In genomic region chr19:17205237-17206140, GRCh38 we compare ENCODE assay signal across 7 cellular contexts. TPM values are rescaled to one million over a fixed set of nuclear protein-coding genes. Genes with fewer than 3 reads are reported as not detected.
A peak's percentile ranks its signal among the peaks of the same experiment; 100 is the strongest.
DNase-seq lines count a peak whose midpoint lies in the region; ATAC-seq and TF ChIP-seq lines count a peak whose summit lies in the region.

No MANE protein-coding gene starts in this region.

- H3K36me3 ChIP-seq in endodermal cell (ENCODE audit: control insufficient read depth, insufficient read depth, low read length), result peaks cover 59% of the 10 kb centered on the region
- peaks cover 18 to 83% (median 69%) of the 10 kb centered on the region in 4 donors for H3K36me3 ChIP-seq in upper lobe of left lung

- WGBS in endodermal cell (ENCODE audit: insufficient coverage in 1 of 2, insufficient read length in 1 of 2), 2 experiments, result 89 to 95% methylated on average over 23 to 26 of the region's 27 CpGs
- WGBS in upper lobe of left lung, 2 donors, result 60 to 83% methylated on average over 8 to 23 of the region's 27 CpGs

- no peaks in the 10 kb centered on the region for H3K4me1 ChIP-seq in endodermal cell (ENCODE audit: control insufficient read depth, insufficient read depth, low read length)
- H3K4me1 ChIP-seq in upper lobe of left lung, result no peaks in the 10 kb centered on the region

- no peak overlapping the region for H3K9ac ChIP-seq in endodermal cell (ENCODE audit: extremely low read depth, low read length, poor library complexity, severe bottlenecking)

- H3K27ac ChIP-seq in endodermal cell (ENCODE audit: low read depth, low read length) (no peak overlapping the region), upper lobe of left lung (no peak overlapping the region)

- H3K27me3 Mint-ChIP-seq in activated CD8-positive, alpha-beta T cell treated with anti-CD3 and anti-CD28 coated beads, Interleukin-2, amount 10 ng/mL, durations not matched to agents 7 days and 5 days (ENCODE audit: low read depth), result no peaks in the 10 kb centered on the region
- H3K27me3 Mint-ChIP-seq in endodermal cell (ENCODE audit: insufficient read depth), result no peaks in the 10 kb centered on the region
- no peaks in the 10 kb centered on the region for H3K27me3 Mint-ChIP-seq in naive thymus-derived CD8-positive, alpha-beta T cell

- TF ChIP-seq CTCF in GM12865 (IDR thresholded peaks at IDR 0.05; ENCODE audit: insufficient read depth, low read depth, low read length, missing control alignments), result peak; percentile 65
- peak; percentile 91 for TF ChIP-seq CTCF in endodermal cell (conservative IDR thresholded peaks at IDR 0.05)
- TF ChIP-seq CTCF in upper lobe of left lung (IDR thresholded peaks at IDR 0.05), result peak; percentile 54 to 82 (median 71)

- ATAC-seq in activated CD8-positive, alpha-beta T cell treated with anti-CD3 and anti-CD28 coated beads, Interleukin-2, amount 10 ng/mL, durations not matched to agents 7 days and 5 days, result peak; percentile 59
- peak; percentile 80 to 84 for ATAC-seq in naive thymus-derived CD8-positive, alpha-beta T cell
- ATAC-seq in upper lobe of left lung (ENCODE audit: low FRiP score in 2 of 2), result peak; percentile 37 to 59

- POLR2A ChIA-PET in activated CD8-positive, alpha-beta T cell treated with anti-CD3 and anti-CD28 coated beads, Interleukin-2, amount 10 ng/mL, durations not matched to agents 7 days and 5 days (lab: Charles Lee), result interaction anchor here (2.4 kb wide), 1 partner anchor 10 kb away, joined by 7 read pairs; the partner anchor contains the start of gene USE1
- POLR2A ChIA-PET in naive thymus-derived CD8-positive, alpha-beta T cell (lab: Charles Lee), result interaction anchor here (0.6 to 0.8 kb wide), 7 partner anchors 9 to 768 kb away, joined by 3 to 7 read pairs (median 4); partner anchors contain the start of gene ANKLE1

- no peak for TF ChIP-seq POLR2A in upper lobe of left lung (IDR thresholded peaks at IDR 0.05)

- H3K9me3 Mint-ChIP-seq in activated CD8-positive, alpha-beta T cell treated with anti-CD3 and anti-CD28 coated beads, Interleukin-2, amount 10 ng/mL, durations not matched to agents 7 days and 5 days (ENCODE audit: insufficient read depth), result no peaks in the 10 kb centered on the region
- no peaks in the 10 kb centered on the region for H3K9me3 Mint-ChIP-seq in endodermal cell
- no peaks in the 10 kb centered on the region for H3K9me3 Mint-ChIP-seq in naive thymus-derived CD8-positive, alpha-beta T cell

- H3K9me3 ChIP-seq in endodermal cell (ENCODE audit: control insufficient read depth, low read length) (no peaks in the 10 kb centered on the region), upper lobe of left lung (no peaks in the 10 kb centered on the region)

- H3K36me3 Mint-ChIP-seq in activated CD8-positive, alpha-beta T cell treated with anti-CD3 and anti-CD28 coated beads, Interleukin-2, amount 10 ng/mL, durations not matched to agents 7 days and 5 days (ENCODE audit: low read depth), result peaks cover 78% of the 10 kb centered on the region
- peaks cover 74% of the 10 kb centered on the region for H3K36me3 Mint-ChIP-seq in endodermal cell (ENCODE audit: low read depth)
- peaks cover 0 to 75% (median 22%) of the 10 kb centered on the region in 3 donors for H3K36me3 Mint-ChIP-seq in naive thymus-derived CD8-positive, alpha-beta T cell

- no peak overlapping the region for H3K4me3 ChIP-seq in GM12865 (ENCODE audit: low read depth, low read length)
- no peak overlapping the region for H3K4me3 ChIP-seq in endodermal cell (ENCODE audit: low read length)
- no peak overlapping the region for H3K4me3 ChIP-seq in upper lobe of left lung

- H3K4me3 Mint-ChIP-seq in activated CD8-positive, alpha-beta T cell treated with anti-CD3 and anti-CD28 coated beads, Interleukin-2, amount 10 ng/mL, durations not matched to agents 7 days and 5 days, result no peak overlapping the region
- H3K4me3 Mint-ChIP-seq in endodermal cell, result no peak overlapping the region
- H3K4me3 Mint-ChIP-seq in naive thymus-derived CD8-positive, alpha-beta T cell, result no peak overlapping the region

- no peak for TF ChIP-seq EP300 in upper lobe of left lung (IDR thresholded peaks at IDR 0.05)

- no peak overlapping the region for H3K27ac Mint-ChIP-seq in activated CD8-positive, alpha-beta T cell treated with anti-CD3 and anti-CD28 coated beads, Interleukin-2, amount 10 ng/mL, durations not matched to agents 7 days and 5 days
- H3K27ac Mint-ChIP-seq in endodermal cell, result no peak overlapping the region
- peak overlapping the region in 3 of 10 donors; percentile 29 to 56 (median 46) for H3K27ac Mint-ChIP-seq in naive thymus-derived CD8-positive, alpha-beta T cell

- DNase-seq in GM12865 (ENCODE audit: low read depth), result peak; percentile 71
- DNase-seq in NCI-H2029 (lab: John Stamatoyannopoulos, UW), result peak; percentile 32
- peak; percentile 61 for DNase-seq in activated CD8-positive, alpha-beta T cell treated with anti-CD3 and anti-CD28 coated beads, Interleukin-2, amount 10 ng/mL, durations not matched to agents 7 days and 5 days
- peak; percentile 92 for DNase-seq in endodermal cell
- DNase-seq in naive thymus-derived CD8-positive, alpha-beta T cell, result peak; percentile 41 to 79 (median 54)
- peak in 1 of 2 donors; percentile 77 for DNase-seq in upper lobe of left lung
- no peak for DNase-seq in LoVo (ENCODE audit: low spot score)

- H3K27me3 ChIP-seq in endodermal cell (ENCODE audit: control insufficient read depth, insufficient read depth, low read length, poor library complexity, severe bottlenecking), result no peaks in the 10 kb centered on the region
- H3K27me3 ChIP-seq in upper lobe of left lung, result no peaks in the 10 kb centered on the region

- H3K4me1 Mint-ChIP-seq in activated CD8-positive, alpha-beta T cell treated with anti-CD3 and anti-CD28 coated beads, Interleukin-2, amount 10 ng/mL, durations not matched to agents 7 days and 5 days (ENCODE audit: low read depth), result peaks cover 19% of the 10 kb centered on the region
- no peaks in the 10 kb centered on the region for H3K4me1 Mint-ChIP-seq in endodermal cell
- H3K4me1 Mint-ChIP-seq in naive thymus-derived CD8-positive, alpha-beta T cell, result peaks cover 0 to 7% (median 6%) of the 10 kb centered on the region in 4 donors

- CTCF ChIA-PET in activated CD8-positive, alpha-beta T cell treated with anti-CD3 and anti-CD28 coated beads, Interleukin-2, amount 10 ng/mL, durations not matched to agents 7 days and 5 days (lab: Charles Lee), result interaction anchor here (0.9 to 2.2 kb wide), 2 partner anchors 21 kb away, joined by 3 to 6 read pairs; no protein-coding TSS in a partner anchor

RNA-seq across cellular contexts. Expression of gene USE1, which starts 9.7 kb away (rescaled TPM):
- 10 to 100 TPM; 26.5 to 27.9 TPM for total RNA-seq in activated CD8-positive, alpha-beta T cell treated with anti-CD3 and anti-CD28 coated beads, Interleukin-2, amount 10 ng/mL, durations not matched to agents 7 days and 5 days
- total RNA-seq in endodermal cell (10 to 100 TPM; 17.4 to 18.4 TPM), upper lobe of left lung (10 to 100 TPM; 21.6 to 49.3 (median 23.9) TPM)
- polyA plus RNA-seq in endodermal cell (2013, experiment 1 of 2), result 20.4 TPM
- polyA plus RNA-seq in endodermal cell (2013, experiment 2 of 2), result 16.8 TPM
- 10 to 100 TPM; 49.7 to 56.7 TPM for total RNA-seq in naive thymus-derived CD8-positive, alpha-beta T cell
- polyA plus RNA-seq in naive thymus-derived CD8-positive, alpha-beta T cell, result 10 to 100 TPM; 50.4 to 69.0 (median 57.0) TPM

RNA-seq across cellular contexts. Expression of gene OCEL1, which starts 20.5 kb away (rescaled TPM):
- total RNA-seq in activated CD8-positive, alpha-beta T cell treated with anti-CD3 and anti-CD28 coated beads, Interleukin-2, amount 10 ng/mL, durations not matched to agents 7 days and 5 days, result 10 to 100 TPM; 24.3 to 28.3 TPM
- 10 to 100 TPM; 23.1 to 29.1 TPM for total RNA-seq in endodermal cell
- polyA plus RNA-seq in endodermal cell (2013, experiment 1 of 2), result 16.5 TPM
- 15.0 TPM for polyA plus RNA-seq in endodermal cell (2013, experiment 2 of 2)
- 10 to 100 TPM; 38.9 to 42.3 TPM for total RNA-seq in naive thymus-derived CD8-positive, alpha-beta T cell
- 10 to 100 TPM; 21.9 to 52.4 (median 40.1) TPM for polyA plus RNA-seq in naive thymus-derived CD8-positive, alpha-beta T cell
- 10 to 100 TPM; 12.3 to 37.7 (median 25.8) TPM for total RNA-seq in upper lobe of left lung

RNA-seq across cellular contexts. Expression of gene NR2F6, which starts 40.2 kb away (rescaled TPM):
- 1 to 10 TPM; 4.1 to 4.3 TPM for total RNA-seq in activated CD8-positive, alpha-beta T cell treated with anti-CD3 and anti-CD28 coated beads, Interleukin-2, amount 10 ng/mL, durations not matched to agents 7 days and 5 days
- total RNA-seq in endodermal cell, result 100 to 1,000 TPM; 103 to 107 TPM
- 59.2 TPM for polyA plus RNA-seq in endodermal cell (2013, experiment 1 of 2)
- polyA plus RNA-seq in endodermal cell (2013, experiment 2 of 2), result 54.2 TPM
- total RNA-seq in naive thymus-derived CD8-positive, alpha-beta T cell, result 1 to 10 TPM; 1.1 to 1.6 TPM
- polyA plus RNA-seq in naive thymus-derived CD8-positive, alpha-beta T cell, result 1 to 10 TPM in 2 of 3 donors, under 1 TPM in 1; 0.93 to 1.5 (median 1.3) TPM
- total RNA-seq in upper lobe of left lung, result 10 to 100 TPM; 55.5 to 86.8 (median 63.1) TPM

RNA-seq across cellular contexts. Expression of gene USHBP1, which starts 59.1 kb away (rescaled TPM):
- not detected for total RNA-seq in activated CD8-positive, alpha-beta T cell treated with anti-CD3 and anti-CD28 coated beads, Interleukin-2, amount 10 ng/mL, durations not matched to agents 7 days and 5 days
- total RNA-seq in endodermal cell (1 to 10 TPM; 3.8 to 6.2 TPM), upper lobe of left lung (10 to 100 TPM in 4 of 6 donors, 1 to 10 TPM in 2; 9.1 to 21.4 (median 10.7) TPM)
- 1.2 TPM for polyA plus RNA-seq in endodermal cell (2013, experiment 1 of 2)
- 1.2 TPM for polyA plus RNA-seq in endodermal cell (2013, experiment 2 of 2)
- total RNA-seq in naive thymus-derived CD8-positive, alpha-beta T cell, result not detected
- polyA plus RNA-seq in naive thymus-derived CD8-positive, alpha-beta T cell, result not detected

Comparison
In these comparisons a context has a peak if more than half of its experiments do, and no peak if none do; other contexts are left out.
1. RNA of gene NR2F6, which starts 40.2 kb away (total RNA-seq): 103 to 107 TPM in endodermal cell and 55.5 to 86.8 TPM in upper lobe of left lung; 4.1 to 4.3 TPM in activated CD8-positive, alpha-beta T cell treated with anti-CD3 and anti-CD28 coated beads, Interleukin-2, amount 10 ng/mL, durations not matched to agents 7 days and 5 days and 1.1 to 1.6 TPM in naive thymus-derived CD8-positive, alpha-beta T cell; every median in the first group is over 10 times any median in the second.
2. Peak in every context shown above with its lines, with median percentiles within 50 percentile points of each other: CTCF ChIP-seq and ATAC-seq.